Comparison of ENCODE assay signal across 25 cellular contexts in the genomic region with DNA sequence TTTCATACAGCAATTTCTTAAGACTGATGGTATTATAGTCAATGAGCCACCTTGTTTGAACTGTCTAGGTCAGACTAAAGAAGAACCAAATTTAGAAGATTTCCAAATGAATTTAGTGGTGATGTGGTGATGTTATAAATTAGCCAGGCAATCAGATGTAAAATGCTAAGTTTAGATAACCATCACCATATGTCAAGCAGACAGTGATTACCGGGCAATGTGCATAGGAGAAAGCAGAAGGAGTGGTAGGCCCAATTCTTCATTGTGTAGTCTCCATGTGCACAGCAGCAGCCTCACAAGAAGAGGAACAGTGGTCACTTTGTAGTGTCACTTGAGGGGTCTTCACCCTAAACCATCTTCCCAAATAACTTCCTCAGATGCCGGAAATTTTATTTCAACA.
"Had no signal": no experiment of that assay in that cellular context is flagged by ENCODE, and none has a peak within 500 bp of the region (broad histone marks: within the 10 kb centered on the region; RNA-seq: fewer than 3 reads in every experiment).

No MANE protein-coding gene starts in this region.

- H3K4me3 ChIP-seq: left lung, lower lobe of right lung, pancreas, prostate gland, skin epidermis, suprapubic skin, thoracic aorta, tibial artery, upper lobe of right lung had no signal

- H3K27me3 ChIP-seq: left lung, pancreas, suprapubic skin, tibial artery, upper lobe of right lung had no signal

- H3K36me3 ChIP-seq: left lung, lower lobe of right lung, pancreas, prostate gland, suprapubic skin, thoracic aorta, tibial artery, upper lobe of right lung had no signal

- H3K9me3 ChIP-seq: left lung, lower lobe of right lung, pancreas, prostate gland, suprapubic skin, thoracic aorta, tibial artery, upper lobe of right lung had no signal

- H3K27ac ChIP-seq: left lung, lower lobe of right lung, pancreas, prostate gland, skin epidermis, suprapubic skin, thoracic aorta, tibial artery, upper lobe of right lung had no signal

- DNase-seq: hypothalamus; immature natural killer cell; kidney; left colon; left lung; lower lobe of right lung; mammary epithelial cell; mesenchymal stem cell; naive thymus-derived CD8-positive, alpha-beta T cell; nucleus accumbens; pancreas; retina; right cardiac atrium; stimulated activated CD4-positive, alpha-beta T cell treated with anti-CD3 and anti-CD28 coated beads, Interleukin-12 subunit alpha, Interleukin-12 subunit beta, amount 100 ng/mL, for 4 hours; stimulated activated CD4-positive, alpha-beta T cell treated with anti-CD3 and anti-CD28 coated beads, Interleukin-15, amount 100 ng/mL, for 24 hours; stimulated activated CD4-positive, alpha-beta T cell treated with anti-CD3 and anti-CD28 coated beads, Interleukin-2, amount 100 ng/mL, for 24 hours; stimulated activated CD4-positive, alpha-beta T cell treated with anti-CD3 and anti-CD28 coated beads, Interleukin-4, amount 100 ng/mL, for 1 hour; stimulated activated naive CD4-positive, alpha-beta T cell; tibial artery; trophoblast cell; upper lobe of right lung had no signal

- H3K4me1 ChIP-seq: left lung, lower lobe of right lung, pancreas, prostate gland, suprapubic skin, tibial artery, upper lobe of right lung had no signal
